Comparison of ENCODE assay signal across 12 cellular contexts in the genomic region with DNA sequence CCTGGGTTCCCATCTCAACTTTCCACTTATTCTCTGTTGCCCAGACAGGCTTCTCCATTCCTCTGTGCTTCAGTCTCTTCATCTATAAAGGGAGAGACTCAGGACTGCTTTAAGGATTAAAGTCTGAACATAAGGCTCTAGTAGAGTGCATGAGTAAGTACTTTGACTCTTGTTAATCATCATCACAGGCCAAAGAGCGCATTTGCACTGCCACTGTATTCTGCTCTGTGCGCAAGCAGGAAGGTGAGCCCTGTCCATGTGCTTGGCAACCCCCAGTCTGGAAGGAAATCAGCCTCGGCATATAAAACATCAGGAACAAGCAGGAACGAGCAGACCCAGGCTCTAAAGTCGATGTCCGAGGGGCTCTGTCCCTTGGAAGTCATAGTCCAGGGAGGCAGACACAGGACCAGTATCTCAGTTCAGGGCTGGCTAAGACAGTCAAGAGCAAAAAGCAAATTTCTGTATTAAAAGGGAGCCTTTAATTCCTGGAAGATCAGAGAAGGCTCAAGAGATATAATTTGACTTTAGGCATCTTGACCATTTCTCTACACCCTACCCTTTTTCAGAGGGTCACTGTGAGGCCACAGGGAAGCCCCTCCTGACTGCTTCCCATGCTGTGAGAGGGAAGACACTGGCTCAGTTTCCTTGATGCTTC.
"Had no signal": no experiment of that assay in that cellular context is flagged by ENCODE, and none has a peak within 500 bp of the region (broad histone marks: within the 10 kb centered on the region; RNA-seq: fewer than 3 reads in every experiment).

No MANE protein-coding gene starts in this region.

- H3K27ac Mint-ChIP-seq: activated CD8-positive, alpha-beta T cell treated with anti-CD3 and anti-CD28 coated beads for 36 hours; memory B cell; stimulated activated naive B cell treated with anti-CD40 and anti-IgM and Interleukin-4, amounts not matched to agents 10 μg/mL and 1 μg/mL and 100 μg/mL, for 72 hours had no signal

- DNase-seq: activated CD8-positive, alpha-beta memory T cell treated with anti-CD3 and anti-CD28 coated beads, Interleukin-2, amount 50 U/mL, for 48 hours; activated CD8-positive, alpha-beta T cell treated with anti-CD3 and anti-CD28 coated beads for 36 hours; activated naive CD4-positive, alpha-beta T cell treated with Interleukin-2 at 50 U/mL for 16 hours; caudate nucleus; effector CD8-positive, alpha-beta T cell; hypothalamus; left cardiac atrium; stimulated activated naive B cell treated with anti-CD40 and anti-IgM and Interleukin-4, amounts not matched to agents 10 μg/mL and 1 μg/mL and 100 μg/mL, for 72 hours; substantia nigra; SW 1271; trophoblast cell had no signal

- H3K9me3 Mint-ChIP-seq: activated CD8-positive, alpha-beta T cell treated with anti-CD3 and anti-CD28 coated beads for 36 hours; memory B cell; stimulated activated naive B cell treated with anti-CD40 and anti-IgM and Interleukin-4, amounts not matched to agents 10 μg/mL and 1 μg/mL and 100 μg/mL, for 72 hours had no signal

- H3K4me3 Mint-ChIP-seq: activated CD8-positive, alpha-beta T cell treated with anti-CD3 and anti-CD28 coated beads for 36 hours; memory B cell; stimulated activated naive B cell treated with anti-CD40 and anti-IgM and Interleukin-4, amounts not matched to agents 10 μg/mL and 1 μg/mL and 100 μg/mL, for 72 hours had no signal

- H3K4me1 Mint-ChIP-seq: memory B cell; stimulated activated naive B cell treated with anti-CD40 and anti-IgM and Interleukin-4, amounts not matched to agents 10 μg/mL and 1 μg/mL and 100 μg/mL, for 72 hours had no signal

- H3K36me3 Mint-ChIP-seq: memory B cell; stimulated activated naive B cell treated with anti-CD40 and anti-IgM and Interleukin-4, amounts not matched to agents 10 μg/mL and 1 μg/mL and 100 μg/mL, for 72 hours had no signal
